ENCODE assay signal across 1 cellular context in genomic region chr17:35006345-35006744, GRCh38.
TF ChIP-seq lines count a peak whose summit lies in the region.

No MANE protein-coding gene starts in this region.

TF ChIP-seq in K562, 482 proteins besides CTCF, POLR2A, EP300 and RAD21:
- TF ChIP-seq, protein P1, sequence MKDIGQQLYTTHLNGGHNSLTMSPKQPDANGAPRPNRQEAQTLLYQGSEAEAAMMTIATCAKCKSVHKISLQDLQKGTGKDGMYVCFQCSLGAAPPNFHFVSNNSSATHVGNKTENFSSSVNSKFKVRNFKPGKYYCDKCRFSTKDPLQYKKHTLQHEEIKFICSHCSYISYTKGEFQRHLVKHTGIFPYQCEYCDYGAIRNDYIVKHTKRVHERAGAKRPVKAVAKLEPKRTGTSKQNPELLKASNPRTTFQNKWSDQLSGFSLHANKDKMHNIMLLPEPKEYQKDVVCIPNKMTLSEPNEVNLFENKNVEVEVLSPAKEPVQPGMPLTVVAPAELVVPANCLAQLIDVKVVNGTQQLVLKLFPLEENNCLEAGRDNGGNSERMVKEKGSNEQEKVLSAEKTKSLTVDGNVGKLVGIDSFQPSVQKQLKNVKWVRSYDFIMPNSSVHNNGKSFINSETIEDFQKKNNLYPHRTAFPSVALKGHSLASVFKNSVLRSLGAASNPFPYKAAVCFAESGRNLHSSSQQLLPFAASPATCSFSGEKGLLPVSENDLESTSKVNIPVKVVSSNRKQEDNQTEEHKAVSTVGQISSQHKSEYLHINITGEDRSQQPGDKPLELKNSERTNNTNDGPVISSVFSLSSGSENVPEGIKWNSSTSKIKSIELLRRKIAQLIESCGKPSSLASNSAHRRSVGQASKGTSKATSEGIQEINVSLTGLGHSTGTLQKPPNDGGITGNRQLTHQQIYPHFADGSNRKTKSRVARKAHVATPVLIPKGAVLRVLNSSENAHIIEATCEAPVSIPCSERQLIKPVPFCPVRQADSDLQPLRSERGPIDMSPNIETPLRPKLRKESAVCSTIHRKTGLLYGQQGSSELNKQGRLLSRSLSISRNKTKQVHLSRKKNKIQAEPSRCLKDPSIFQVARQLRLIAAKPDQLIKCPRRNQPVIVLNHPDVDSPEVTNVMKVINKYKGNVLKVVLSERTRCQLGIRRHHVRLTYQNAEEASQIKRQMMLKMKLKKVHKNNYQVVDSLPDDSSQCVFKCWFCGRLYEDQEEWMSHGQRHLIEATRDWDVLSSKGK (CRISPR knock-in tag; IDR thresholded peaks at IDR 0.05), result no peak
- TF ChIP-seq KAT7 (CRISPR knock-in tag; IDR thresholded peaks at IDR 0.05; ENCODE audit: borderline replicate concordance) (no peak), ZNF277 (CRISPR knock-in tag; IDR thresholded peaks at IDR 0.05; ENCODE audit: borderline replicate concordance) (no peak), ZNF398 (CRISPR knock-in tag; IDR thresholded peaks at IDR 0.05) (no peak), ARID3A (IDR thresholded peaks at IDR 0.05; ENCODE audit: borderline replicate concordance, low read depth, low read length) (no peak), ILK (tag; IDR thresholded peaks at IDR 0.05; ENCODE audit: borderline replicate concordance, low read depth) (no peak), SOX6 (IDR thresholded peaks at IDR 0.05) (no peak), PCBP1 (IDR thresholded peaks at IDR 0.05; ENCODE audit: low read depth, low read length, poor library complexity, severe bottlenecking) (no peak), ZBTB17 (CRISPR knock-in tag; IDR thresholded peaks at IDR 0.05) (no peak), ARID3B (CRISPR knock-in tag; IDR thresholded peaks at IDR 0.05; ENCODE audit: borderline replicate concordance) (no peak), HDAC8 (tag; IDR thresholded peaks at IDR 0.05) (no peak)
- TF ChIP-seq, protein P2, sequence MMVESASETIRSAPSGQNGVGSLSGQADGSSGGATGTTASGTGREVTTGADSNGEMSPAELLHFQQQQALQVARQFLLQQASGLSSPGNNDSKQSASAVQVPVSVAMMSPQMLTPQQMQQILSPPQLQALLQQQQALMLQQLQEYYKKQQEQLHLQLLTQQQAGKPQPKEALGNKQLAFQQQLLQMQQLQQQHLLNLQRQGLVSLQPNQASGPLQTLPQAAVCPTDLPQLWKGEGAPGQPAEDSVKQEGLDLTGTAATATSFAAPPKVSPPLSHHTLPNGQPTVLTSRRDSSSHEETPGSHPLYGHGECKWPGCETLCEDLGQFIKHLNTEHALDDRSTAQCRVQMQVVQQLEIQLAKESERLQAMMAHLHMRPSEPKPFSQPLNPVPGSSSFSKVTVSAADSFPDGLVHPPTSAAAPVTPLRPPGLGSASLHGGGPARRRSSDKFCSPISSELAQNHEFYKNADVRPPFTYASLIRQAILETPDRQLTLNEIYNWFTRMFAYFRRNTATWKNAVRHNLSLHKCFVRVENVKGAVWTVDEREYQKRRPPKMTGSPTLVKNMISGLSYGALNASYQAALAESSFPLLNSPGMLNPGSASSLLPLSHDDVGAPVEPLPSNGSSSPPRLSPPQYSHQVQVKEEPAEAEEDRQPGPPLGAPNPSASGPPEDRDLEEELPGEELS (CRISPR knock-in tag; IDR thresholded peaks at IDR 0.05; ENCODE audit: borderline replicate concordance), result no peak
- TF ChIP-seq, protein P3, sequence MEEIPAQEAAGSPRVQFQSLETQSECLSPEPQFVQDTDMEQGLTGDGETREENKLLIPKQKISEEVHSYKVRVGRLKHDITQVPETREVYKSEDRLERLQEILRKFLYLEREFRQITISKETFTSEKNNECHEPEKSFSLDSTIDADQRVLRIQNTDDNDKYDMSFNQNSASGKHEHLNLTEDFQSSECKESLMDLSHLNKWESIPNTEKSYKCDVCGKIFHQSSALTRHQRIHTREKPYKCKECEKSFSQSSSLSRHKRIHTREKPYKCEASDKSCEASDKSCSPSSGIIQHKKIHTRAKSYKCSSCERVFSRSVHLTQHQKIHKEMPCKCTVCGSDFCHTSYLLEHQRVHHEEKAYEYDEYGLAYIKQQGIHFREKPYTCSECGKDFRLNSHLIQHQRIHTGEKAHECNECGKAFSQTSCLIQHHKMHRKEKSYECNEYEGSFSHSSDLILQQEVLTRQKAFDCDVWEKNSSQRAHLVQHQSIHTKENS (CRISPR knock-in tag; IDR thresholded peaks at IDR 0.05), result no peak
TF ChIP-seq in K562: peak in this region for 0.
